Comparison of ENCODE assay signal across 8 cellular contexts in genomic region chr3:23183731-23184130, GRCh38. TPM values are rescaled to one million over a fixed set of nuclear protein-coding genes. Genes with fewer than 3 reads are reported as not detected.
A peak's percentile ranks its signal among the peaks of the same experiment; 100 is the strongest.
DNase-seq lines count a peak whose midpoint lies in the region; FAIRE-seq and TF ChIP-seq lines count a peak whose summit lies in the region.

No MANE protein-coding gene starts in this region.

- H3K4me1 ChIP-seq in NT2/D1 (ENCODE audit: insufficient read depth, insufficient read length): no peaks in the 10 kb centered on the region
- H3K4me1 ChIP-seq in fibroblast of lung (ENCODE audit: control insufficient read depth, extremely low read depth, insufficient read depth, low read length): no peaks in the 10 kb centered on the region
- H3K4me1 ChIP-seq in parathyroid adenoma: no peaks in the 10 kb centered on the region
- no peaks in the 10 kb centered on the region for H3K4me1 ChIP-seq in vagina

- intact Hi-C loops in vagina (cut with DNase I): no loop called here

- H3K36me3 ChIP-seq in NT2/D1 (ENCODE audit: insufficient read depth, insufficient read length, low read length) (no peaks in the 10 kb centered on the region), fibroblast of lung (ENCODE audit: control insufficient read depth, insufficient read depth, low read length) (no peaks in the 10 kb centered on the region), parathyroid adenoma (ENCODE audit: control insufficient read depth, insufficient read depth, low read length) (no peaks in the 10 kb centered on the region), vagina (no peaks in the 10 kb centered on the region)

- DNase-seq in GM19239 (ENCODE audit: insufficient read length, low spot score) (no peak), NT2/D1 (ENCODE audit: low read depth, low spot score) (peak; percentile 69), fibroblast of lung (ENCODE audit: low read depth in 2 of 2) (peak; percentile 53 to 69), UCSD-AML1 (lab: John Stamatoyannopoulos, UW; ENCODE audit: unreplicated experiment) (no peak), HK-2 (ENCODE audit: unreplicated experiment) (no peak), vagina (ENCODE audit: extremely low spot score in 2 of 2) (no peak), NCI-H774 (lab: John Stamatoyannopoulos, UW) (no peak)

- H3K27ac ChIP-seq in fibroblast of lung (ENCODE audit: insufficient read depth, low read length): no peak overlapping the region
- H3K27ac ChIP-seq in parathyroid adenoma: no peak overlapping the region
- H3K27ac ChIP-seq in vagina: no peak overlapping the region

- H3K79me2 ChIP-seq in fibroblast of lung (ENCODE audit: control insufficient read depth, insufficient read depth, low read length) (no peaks in the 10 kb centered on the region), parathyroid adenoma (no peaks in the 10 kb centered on the region)

- no peak for TF ChIP-seq POLR2A in vagina (IDR thresholded peaks at IDR 0.05)

- H4K20me1 ChIP-seq in fibroblast of lung (ENCODE audit: control insufficient read depth, extremely low read depth, insufficient read depth, low read length): no peaks in the 10 kb centered on the region

- TF ChIP-seq CTCF in fibroblast of lung (conservative IDR thresholded peaks at IDR 0.05 in 1 of 2, IDR thresholded peaks at IDR 0.05 in 1 of 2; ENCODE audit: low read depth in 1 of 2, low read length in 2 of 2): peak; percentile 37 to 67
- peak; percentile 52 for TF ChIP-seq CTCF in parathyroid adenoma (IDR thresholded peaks at IDR 0.05)
- TF ChIP-seq CTCF in vagina (IDR thresholded peaks at IDR 0.05): peak in 1 of 3 experiments; percentile 10

- H3K27me3 ChIP-seq in NT2/D1 (ENCODE audit: insufficient read depth, insufficient read length) (no peaks in the 10 kb centered on the region), fibroblast of lung (ENCODE audit: control insufficient read depth, insufficient read depth, low read length) (no peaks in the 10 kb centered on the region), parathyroid adenoma (ENCODE audit: control insufficient read depth, insufficient read depth, low read length) (no peaks in the 10 kb centered on the region), vagina (no peaks in the 10 kb centered on the region)

- no peak overlapping the region for H3K4me2 ChIP-seq in fibroblast of lung (ENCODE audit: extremely low read depth, insufficient read depth, low read length)
- H3K4me2 ChIP-seq in parathyroid adenoma (ENCODE audit: low read length): no peak overlapping the region

- H2AFZ ChIP-seq in fibroblast of lung (ENCODE audit: low read length) (no peak overlapping the region), parathyroid adenoma (no peak overlapping the region)

- FAIRE-seq in GM19239 (lab: Jason Lieb, UNC): peak; percentile 72

- H3K9me3 ChIP-seq in NT2/D1 (ENCODE audit: insufficient read depth, low read length) (no peaks in the 10 kb centered on the region), fibroblast of lung (ENCODE audit: control insufficient read depth, insufficient read depth, low read depth, low read length) (no peaks in the 10 kb centered on the region), parathyroid adenoma (ENCODE audit: control insufficient read depth, low read length) (no peaks in the 10 kb centered on the region), vagina (no peaks in the 10 kb centered on the region)

- no peak overlapping the region for H3K9ac ChIP-seq in NT2/D1 (ENCODE audit: insufficient read length, low read depth)
- H3K9ac ChIP-seq in fibroblast of lung (ENCODE audit: insufficient read depth, low read length): no peak overlapping the region
- no peak overlapping the region for H3K9ac ChIP-seq in parathyroid adenoma

- no peak overlapping the region for H3K4me3 ChIP-seq in NT2/D1 (ENCODE audit: insufficient read length, low read depth)
- no peak overlapping the region for H3K4me3 ChIP-seq in fibroblast of lung (replicated peaks in 1 of 4; ENCODE audit: control extremely low read depth in 1 of 4, insufficient read depth in 1 of 4, low read depth in 3 of 4, low read length in 4 of 4)
- H3K4me3 ChIP-seq in parathyroid adenoma (ENCODE audit: low read depth, low read length): no peak overlapping the region
- no peak overlapping the region for H3K4me3 ChIP-seq in vagina

RNA-seq across cellular contexts. Expression of gene UBE2E2, which starts 19.4 kb away (rescaled TPM):
- 79.8 and 86.8 TPM in 2 replicates for total RNA-seq in fibroblast of lung
- polyA plus RNA-seq in fibroblast of lung: 55.3 and 127 TPM in 2 replicates
- polyA plus RNA-seq in fibroblast of lung (2012): 39.4 and 85.4 TPM in 2 replicates
- 10.6 and 31.4 TPM in 2 replicates for polyA minus RNA-seq in fibroblast of lung (ENCODE audit: low replicate concordance)
- total RNA-seq in vagina: 31.2 TPM

Comparison
In these comparisons a context has a peak if more than half of its experiments do, and no peak if none do; other contexts are left out.
1. DNase-seq: peak in NT2/D1 (single experiment) and fibroblast of lung (2 of 2); none in GM19239 (single experiment), UCSD-AML1 (single experiment), HK-2 (single experiment), vagina (0 of 2) and NCI-H774 (single experiment).